ENCODE assay signal across 8 cellular contexts in genomic region chr17:4939804-4940624, GRCh38. TPM values are rescaled to one million over a fixed set of nuclear protein-coding genes. Genes with fewer than 3 reads are reported as not detected.
DNase-seq lines count a peak whose midpoint lies in the region; ATAC-seq and TF ChIP-seq lines count a peak whose summit lies in the region.

TSS of gene RNF167 (plus strand) at chr17:4940268. CDS start at chr17:4940910, 642 bp downstream.
TSS of gene SLC25A11 (minus strand) at chr17:4940046. CDS start at chr17:4939910, 136 bp downstream.

- peak within 1 kb of the TSS; percentile 74 for H2AFZ ChIP-seq in SK-N-SH (ENCODE audit: low read depth)

- H3K4me3 ChIP-seq in SK-N-SH (ENCODE audit: low read depth in 2 of 2, low read length in 1 of 2) (peak within 1 kb of the TSS; percentile 80 to 86), gastroesophageal sphincter (peak within 1 kb of the TSS; percentile 88 to 89), neutrophil (ENCODE audit: low read depth in 1 of 2, low read length in 1 of 2) (peak within 1 kb of the TSS; percentile 83 to 99)

- TF ChIP-seq CTCF in SK-N-SH (IDR thresholded peaks at IDR 0.05) (no peak), gastroesophageal sphincter (IDR thresholded peaks at IDR 0.05) (peak in 2 of 4 experiments; percentile 14 to 42), neutrophil (IDR thresholded peaks at IDR 0.05) (peak; percentile 47)

- H3K9ac ChIP-seq in SK-N-SH = peak within 1 kb of the TSS; percentile 83

- H3K27ac ChIP-seq in SK-N-SH (ENCODE audit: low read depth in 2 of 2, low read length in 1 of 2) (peak within 1 kb of the TSS; percentile 94 to 98), gastroesophageal sphincter (peak within 1 kb of the TSS; percentile 79 to 96 (median 92)), neutrophil (peak within 1 kb of the TSS; percentile 96), substantia nigra (ENCODE audit: low read depth, low read length, poor library complexity, severe bottlenecking) (peak within 1 kb of the TSS; percentile 95)

- H3K4me1 ChIP-seq in SK-N-SH (ENCODE audit: control insufficient read depth in 1 of 2, insufficient read depth in 2 of 2, low read depth in 1 of 2, low read length in 1 of 2) = peaks cover 16 to 27% of the 10 kb centered on the region in 2 experiments; a peak in 3 of 4 replicates
- peaks cover 0 to 69% (median 32%) of the 10 kb centered on the region in 3 donors for H3K4me1 ChIP-seq in gastroesophageal sphincter
- H3K4me1 ChIP-seq in neutrophil (ENCODE audit: control insufficient read depth in 1 of 2, insufficient read depth in 1 of 2, low read depth in 1 of 2, low read length in 1 of 2) = peaks cover 60 to 68% of the 10 kb centered on the region in 2 experiments

- H3K9me3 ChIP-seq in SK-N-SH (no peaks in the 10 kb centered on the region), gastroesophageal sphincter (no peaks in the 10 kb centered on the region), neutrophil (no peaks in the 10 kb centered on the region)

- H3F3A ChIP-seq in SK-N-SH (replicated peaks; ENCODE audit: insufficient read depth) = peaks cover 42% of the 10 kb centered on the region

- WGBS in SK-N-SH (ENCODE audit: low lambda C conversion rate) = under 1% methylated on average over 59 of the region's 75 CpGs
- 1% methylated on average over 25 to 45 of the region's 75 CpGs for WGBS in gastroesophageal sphincter (ENCODE audit: low coverage in 1 of 2), 2 donors

- H3K9me2 ChIP-seq in SK-N-SH = no peaks in the 10 kb centered on the region

- no peak for TF ChIP-seq EP300 in SK-N-SH (IDR thresholded peaks at IDR 0.05; ENCODE audit: borderline replicate concordance in 1 of 2, low read depth in 1 of 2, low read length in 1 of 2)
- no peak for TF ChIP-seq EP300 in gastroesophageal sphincter (IDR thresholded peaks at IDR 0.05)

- ATAC-seq in HG02571 (IDR thresholded peaks at IDR 0.05; ENCODE audit: unreplicated experiment) = peak; percentile 74
- peak; percentile 96 for ATAC-seq in gastroesophageal sphincter

- TF ChIP-seq POLR2A in gastroesophageal sphincter (IDR thresholded peaks at IDR 0.05) = peak; percentile 62 to 79

- H3K36me3 ChIP-seq in SK-N-SH (replicated peaks in 1 of 2; ENCODE audit: control insufficient read depth in 1 of 2, insufficient read depth in 2 of 2, low read length in 1 of 2) (peaks cover 30 to 36% of the 10 kb centered on the region in 2 experiments), gastroesophageal sphincter (peaks cover 0 to 68% of the 10 kb centered on the region in 2 donors), neutrophil (peaks cover 49% of the 10 kb centered on the region)

- H3K79me2 ChIP-seq in SK-N-SH (ENCODE audit: insufficient read depth) = peaks cover 63% of the 10 kb centered on the region

- DNase-seq in GM04504 (ENCODE audit: low read depth) (peak; percentile 100), NCI-H1048 (lab: John Stamatoyannopoulos, UW) (peak; percentile 96), SK-N-SH (peak; percentile 98), substantia nigra (lab: John Stamatoyannopoulos, UW) (peak; percentile 75 to 99 (median 94))
- peak; percentile 95 for DNase-seq in activated naive CD4-positive, alpha-beta T cell treated with anti-CD3 and anti-CD28 coated beads, Interleukin-2, amount 50 U/mL, for 16 hours

- H4K20me1 ChIP-seq in SK-N-SH (ENCODE audit: insufficient read depth) = peaks cover 20% of the 10 kb centered on the region

- H3K4me2 ChIP-seq in SK-N-SH = peak within 1 kb of the TSS; percentile 98

- TF ChIP-seq RAD21 in SK-N-SH (IDR thresholded peaks at IDR 0.05; ENCODE audit: low read length) = no peak

- H3K27me3 ChIP-seq in SK-N-SH (ENCODE audit: insufficient read depth) (no peaks in the 10 kb centered on the region), gastroesophageal sphincter (no peaks in the 10 kb centered on the region), neutrophil (no peaks in the 10 kb centered on the region)

- CTCF ChIA-PET in SK-N-SH (lab: Yijun Ruan, JAX) = interaction anchor here (1.0 to 3.9 kb wide), 8 partner anchors 9 to 122 kb away, joined by 3 to 29 read pairs (median 3); partner anchors contain the start of genes CHRNE, PFN1 and SPAG7

- POLR2A ChIA-PET in SK-N-SH (lab: Yijun Ruan, JAX) = interaction anchor here (0.8 to 2.0 kb wide), 6 partner anchors 12 to 40 kb away, joined by 3 to 35 read pairs (median 10); partner anchors contain the start of genes ENO3 and SPAG7

TF ChIP-seq in SK-N-SH, 30 proteins besides CTCF, POLR2A, EP300 and RAD21:
- TF ChIP-seq TAF1 (IDR thresholded peaks at IDR 0.05; ENCODE audit: borderline replicate concordance, low read depth, low read length) (peak; percentile 46), CHD2 (IDR thresholded peaks at IDR 0.05; ENCODE audit: low read length, partially characterized antibody) (peak; percentile 99), NRF1 (IDR thresholded peaks at IDR 0.05; ENCODE audit: low read depth, low read length) (peak; percentile 93), RCOR1 (IDR thresholded peaks at IDR 0.05; ENCODE audit: low read length) (no peak), SMC3 (IDR thresholded peaks at IDR 0.05; ENCODE audit: low read depth, low read length) (no peak), ZBTB33 (IDR thresholded peaks at IDR 0.05; ENCODE audit: borderline replicate concordance, low read depth) (peak; percentile 99), MXI1 (IDR thresholded peaks at IDR 0.05; ENCODE audit: low read depth, low read length) (peak; percentile 84), GABPA (IDR thresholded peaks at IDR 0.05; ENCODE audit: low read depth) (peak; percentile 89), YY1 (IDR thresholded peaks at IDR 0.05; ENCODE audit: low read depth) (0 out of 2 replicates have a peak, but pooled peaks have one; percentile 49), POLR2AphosphoS5 (IDR thresholded peaks at IDR 0.05; ENCODE audit: low read depth, low read length) (peak; percentile 64; the same call in 1 of the 2 replicates), ELF1 (IDR thresholded peaks at IDR 0.05) (peak; percentile 60), RFX5 (IDR thresholded peaks at IDR 0.05; ENCODE audit: low read length) (no peak), SIN3A (IDR thresholded peaks at IDR 0.05; ENCODE audit: borderline replicate concordance, low read depth, low read length) (peak; percentile 99), IRF3 (IDR thresholded peaks at IDR 0.05; ENCODE audit: low read depth, low read length) (no peak)

RNA-seq across cellular contexts. Expression of gene RNF167, which starts in this region (rescaled TPM):
- polyA plus RNA-seq in SK-N-SH (2012; rRNA removed) = 96.5 and 115 TPM in 2 replicates
- 60.0 and 80.4 TPM in 2 replicates for polyA plus RNA-seq in SK-N-SH (2012; cell fraction: cytosol; rRNA removed)
- polyA plus RNA-seq in SK-N-SH (2012; cell fraction: nucleus; rRNA removed) = 108 and 121 TPM in 2 replicates
- 10 to 100 TPM; 67.3 to 98.8 (median 85.9) TPM for total RNA-seq in gastroesophageal sphincter

RNA-seq across cellular contexts. Expression of gene SLC25A11, which starts in this region (rescaled TPM):
- 58.5 and 82.8 TPM in 2 replicates for polyA plus RNA-seq in SK-N-SH (2012; rRNA removed)
- 32.7 and 50.3 TPM in 2 replicates for polyA plus RNA-seq in SK-N-SH (2012; cell fraction: cytosol; rRNA removed)
- 45.5 and 51.0 TPM in 2 replicates for polyA plus RNA-seq in SK-N-SH (2012; cell fraction: nucleus; rRNA removed)
- 10 to 100 TPM; 28.7 to 58.9 (median 46.8) TPM for total RNA-seq in gastroesophageal sphincter

Comparison
In these comparisons a context has a peak if more than half of its experiments do, and no peak if none do; other contexts are left out.
1. Peak in every context shown above with its lines: DNase-seq, ATAC-seq, H3K4me3 ChIP-seq and H3K27ac ChIP-seq.